ENCODE assay signal across 24 cellular contexts in genomic region chr4:29199025-29199424, GRCh38.
"Had no signal": no experiment of that assay in that cellular context is flagged by ENCODE, and none has a peak within 500 bp of the region (broad histone marks: within the 10 kb centered on the region; RNA-seq: fewer than 3 reads in every experiment).

No MANE protein-coding gene starts in this region.

- H3K27ac Mint-ChIP-seq: memory B cell; naive B cell; natural killer cell treated with Interleukin-12 subunit alpha and Interleukin-12 subunit beta and Interleukin-15 and Interleukin-18, amount 100 ng/mL, for 72 hours; progenitor cell of endocrine pancreas; stimulated activated effector memory CD8-positive, alpha-beta T cell treated with anti-CD3 and anti-CD28 coated beads, Interleukin-12 subunit alpha, Interleukin-12 subunit beta, amount 100 ng/mL, for 72 hours had no signal

- H3K27ac ChIP-seq: coronary artery, gastroesophageal sphincter, heart left ventricle, hepatocyte, neutrophil, parathyroid adenoma, stomach, thyroid gland had no signal

- H3K36me3 Mint-ChIP-seq: memory B cell; naive B cell; natural killer cell treated with Interleukin-12 subunit alpha and Interleukin-12 subunit beta and Interleukin-15 and Interleukin-18, amount 100 ng/mL, for 72 hours; stimulated activated effector memory CD8-positive, alpha-beta T cell treated with anti-CD3 and anti-CD28 coated beads, Interleukin-12 subunit alpha, Interleukin-12 subunit beta, amount 100 ng/mL, for 72 hours had no signal

- H3K4me1 ChIP-seq: gastroesophageal sphincter, heart left ventricle, parathyroid adenoma, stomach, thyroid gland had no signal

- H3K27me3 Mint-ChIP-seq: memory B cell; naive B cell; natural killer cell treated with Interleukin-12 subunit alpha and Interleukin-12 subunit beta and Interleukin-15 and Interleukin-18, amount 100 ng/mL, for 72 hours; progenitor cell of endocrine pancreas had no signal

- H3K36me3 ChIP-seq: gastroesophageal sphincter, heart left ventricle, neutrophil, stomach, thyroid gland had no signal

- H3K4me3 Mint-ChIP-seq: memory B cell; naive B cell; natural killer cell treated with Interleukin-12 subunit alpha and Interleukin-12 subunit beta and Interleukin-15 and Interleukin-18, amount 100 ng/mL, for 72 hours; neural crest cell; stimulated activated effector memory CD8-positive, alpha-beta T cell treated with anti-CD3 and anti-CD28 coated beads, Interleukin-12 subunit alpha, Interleukin-12 subunit beta, amount 100 ng/mL, for 72 hours had no signal

- H3K9me3 ChIP-seq: gastroesophageal sphincter, neutrophil, stomach, thyroid gland had no signal

- H3K4me3 ChIP-seq: coronary artery, gastroesophageal sphincter, heart left ventricle, hepatocyte, lung, stomach, thyroid gland had no signal

- H3K4me1 Mint-ChIP-seq: memory B cell; naive B cell; neural crest cell; stimulated activated effector memory CD8-positive, alpha-beta T cell treated with anti-CD3 and anti-CD28 coated beads, Interleukin-12 subunit alpha, Interleukin-12 subunit beta, amount 100 ng/mL, for 72 hours had no signal

- DNase-seq: dermis blood vessel endothelial cell; effector memory CD4-positive, alpha-beta T cell; foreskin fibroblast; heart left ventricle; islet precursor cell; left ventricle myocardium superior; naive B cell; stimulated activated CD4-positive, alpha-beta T cell treated with anti-CD3 and anti-CD28 coated beads, Interleukin-2, amount 100 ng/mL, for 24 hours; stimulated activated CD4-positive, alpha-beta T cell treated with anti-CD3 and anti-CD28 coated beads, Interleukin-4, amount 100 ng/mL, for 24 hours; stimulated activated naive CD4-positive, alpha-beta T cell treated with Interleukin-2 at 50 U/mL for 16 hours; stomach; thyroid gland; trophoblast cell had no signal

- H3K9me3 Mint-ChIP-seq: neural crest cell had no signal

- H3K9ac ChIP-seq: parathyroid adenoma had no signal
